Comparison of ENCODE assay signal across 12 cellular contexts in the genomic region with DNA sequence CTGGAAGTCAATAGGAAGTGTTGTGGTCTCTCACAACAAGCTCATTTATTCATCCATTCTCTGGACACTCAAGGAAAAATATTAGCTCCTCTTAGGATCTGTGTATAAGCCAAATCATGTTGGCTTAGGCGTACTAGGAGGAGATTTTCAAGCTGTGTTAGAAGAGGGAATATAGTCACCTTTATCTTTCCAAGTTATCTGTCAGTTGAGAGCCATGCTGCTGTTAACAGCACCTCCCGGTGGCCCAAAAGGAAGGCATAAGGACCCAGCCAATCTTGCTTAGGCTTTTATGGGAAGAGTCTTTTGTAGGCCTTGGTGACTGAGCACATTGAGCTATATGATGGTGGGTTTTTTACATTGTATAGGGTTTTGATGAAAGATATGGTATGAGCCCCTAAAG.
A peak's percentile ranks its signal among the peaks of the same experiment; 100 is the strongest.
DNase-seq lines count a peak whose midpoint lies in the region; TF ChIP-seq lines count a peak whose summit lies in the region.
"Had no signal": no experiment of that assay in that cellular context is flagged by ENCODE, and none has a peak within 500 bp of the region (broad histone marks: within the 10 kb centered on the region; RNA-seq: fewer than 3 reads in every experiment).

No MANE protein-coding gene starts in this region.

- peak overlapping the region in 3 of 4 donors; percentile 10 to 50 (median 17) for H3K27ac ChIP-seq in esophagus squamous epithelium

- intact Hi-C loops in esophagus squamous epithelium (cut with DNase I): loop anchor here (10.0 kb wide), 1 partner anchor 247 kb away; the partner anchor contains the start of gene ZNF503

- no peaks in the 10 kb centered on the region for H3K4me1 Mint-ChIP-seq in HFFc6 (ENCODE audit: low read depth)

- H3K4me3 ChIP-seq in NT2/D1 (ENCODE audit: insufficient read length, low read depth) (no peak overlapping the region), esophagus squamous epithelium (no peak overlapping the region), retinal pigment epithelial cell (ENCODE audit: low read length) (no peak overlapping the region)
- H3K4me3 ChIP-seq: tibial nerve had no signal

- 55 to 68% methylated on average over 2 of the region's 2 CpGs for WGBS in esophagus squamous epithelium, 2 donors

- DNase-seq in NCI-H146 (lab: John Stamatoyannopoulos, UW) (peak; percentile 31), NCI-H146 treated with DMSO at 0.1 percent for 48 hours (lab: John Stamatoyannopoulos, UW; ENCODE audit: unreplicated experiment) (no peak), NT2/D1 (ENCODE audit: low read depth, low spot score) (peak; percentile 1), esophagus squamous epithelium (lab: John Stamatoyannopoulos, UW) (no peak), retinal pigment epithelial cell (ENCODE audit: low read depth) (no peak), HFFc6 (no peak), NCI-H774 (lab: John Stamatoyannopoulos, UW) (no peak)
- no peak for DNase-seq in stimulated activated CD4-positive, alpha-beta T cell treated with anti-CD3 and anti-CD28 coated beads, Interleukin-2, amount 100 ng/mL, for 48 hours
- DNase-seq: IMR-90, naive B cell, SHP77 treated with DMSO at 0.1 percent for 48 hours had no signal

- TF ChIP-seq POLR2A in esophagus squamous epithelium (IDR thresholded peaks at IDR 0.05): no peak

- peak in 3 of 6 experiments; percentile 27 to 51 (median 43) for TF ChIP-seq CTCF in esophagus squamous epithelium (IDR thresholded peaks at IDR 0.05)
- peak; percentile 36 for TF ChIP-seq CTCF in retinal pigment epithelial cell (conservative IDR thresholded peaks at IDR 0.05; ENCODE audit: low read depth, low read length)
- no peak for TF ChIP-seq CTCF in HFFc6 (IDR thresholded peaks at IDR 0.05)

- H3K27me3 Mint-ChIP-seq in HFFc6 (ENCODE audit: insufficient read depth): peaks cover 2% of the 10 kb centered on the region; the same call in 1 of the 2 replicates

- H3K4me1 ChIP-seq in NT2/D1 (ENCODE audit: insufficient read depth, insufficient read length) (no peaks in the 10 kb centered on the region), esophagus squamous epithelium (peaks cover 4 to 48% (median 15%) of the 10 kb centered on the region in 3 donors)

- H3K9me3 ChIP-seq in NT2/D1 (ENCODE audit: insufficient read depth, low read length): no peaks in the 10 kb centered on the region
- no peaks in the 10 kb centered on the region for H3K9me3 ChIP-seq in esophagus squamous epithelium
- H3K9me3 ChIP-seq: tibial nerve had no signal

- no peak overlapping the region for H3K27ac Mint-ChIP-seq in HFFc6
- H3K27ac Mint-ChIP-seq: naive B cell had no signal

- no peak overlapping the region for H3K9ac ChIP-seq in NT2/D1 (ENCODE audit: insufficient read length, low read depth)

- no peaks in the 10 kb centered on the region for H3K9me3 Mint-ChIP-seq in HFFc6

- no peak overlapping the region for H3K4me3 Mint-ChIP-seq in HFFc6
- H3K4me3 Mint-ChIP-seq: naive B cell had no signal

- no peaks in the 10 kb centered on the region for H3K36me3 ChIP-seq in NT2/D1 (ENCODE audit: insufficient read depth, insufficient read length, low read length)
- H3K36me3 ChIP-seq in esophagus squamous epithelium: no peaks in the 10 kb centered on the region
- H3K36me3 ChIP-seq: tibial nerve had no signal

- no peaks in the 10 kb centered on the region for H3K36me3 Mint-ChIP-seq in HFFc6 (ENCODE audit: low read depth)
- H3K36me3 Mint-ChIP-seq: naive B cell had no signal

- peaks cover 7% of the 10 kb centered on the region for H3K27me3 ChIP-seq in NT2/D1 (ENCODE audit: insufficient read depth, insufficient read length)
- H3K27me3 ChIP-seq in esophagus squamous epithelium: no peaks in the 10 kb centered on the region
- H3K27me3 ChIP-seq: tibial nerve had no signal

Comparison
In these comparisons a context has a peak if more than half of its experiments do, and no peak if none do; other contexts are left out.
1. DNase-seq: peak in NCI-H146 (single experiment) and NT2/D1 (single experiment); none in NCI-H146 treated with DMSO at 0.1 percent for 48 hours (single experiment), esophagus squamous epithelium (single experiment), retinal pigment epithelial cell (single experiment), HFFc6 (single experiment), stimulated activated CD4-positive, alpha-beta T cell treated with anti-CD3 and anti-CD28 coated beads, Interleukin-2, amount 100 ng/mL, for 48 hours (0 of 2) and NCI-H774 (single experiment).